Comparison of ENCODE assay signal across 15 cellular contexts in the genomic region with DNA sequence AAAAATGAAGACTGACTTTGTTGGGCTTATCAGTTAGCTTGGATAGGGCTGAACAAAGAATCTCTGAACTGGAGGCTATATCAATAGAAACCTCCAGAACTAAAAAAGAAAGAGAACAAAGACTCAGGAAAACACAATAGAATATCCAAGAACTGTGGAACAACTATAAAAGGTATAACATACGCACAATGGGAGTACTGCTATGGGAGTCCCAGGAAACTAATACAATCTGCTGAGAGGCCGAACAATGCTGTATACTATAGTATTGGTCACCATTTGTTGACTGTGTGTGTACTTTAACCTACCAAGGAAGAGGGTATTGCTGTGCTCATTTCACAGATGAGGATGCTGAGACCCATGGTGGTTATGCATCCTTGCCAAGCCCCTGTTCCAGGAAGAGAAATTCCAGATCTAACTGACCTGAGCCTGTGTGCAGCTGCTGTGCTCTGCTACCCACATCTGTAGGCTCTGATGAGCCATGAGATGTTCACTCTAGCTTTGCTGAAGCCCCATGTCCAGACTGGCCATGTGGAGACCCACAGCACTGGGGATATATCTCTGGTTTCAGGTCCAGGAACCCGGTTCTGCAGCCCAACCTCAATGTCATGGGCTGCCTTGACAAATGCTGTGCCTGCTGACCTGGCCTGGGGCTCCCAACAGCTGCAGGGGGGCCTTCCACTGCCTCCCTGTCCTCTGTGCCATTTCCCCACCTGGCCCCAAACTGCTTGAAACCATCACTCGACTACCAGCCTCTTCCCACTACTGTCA.
DNase-seq lines count a peak whose midpoint lies in the region; ATAC-seq and TF ChIP-seq lines count a peak whose summit lies in the region.
"Had no signal": no experiment of that assay in that cellular context is flagged by ENCODE, and none has a peak within 500 bp of the region (broad histone marks: within the 10 kb centered on the region; RNA-seq: fewer than 3 reads in every experiment).

No MANE protein-coding gene starts in this region.

- H4K20me1 ChIP-seq in H9 (ENCODE audit: control insufficient read depth, insufficient read depth, insufficient read length), result no peaks in the 10 kb centered on the region
- H4K20me1 ChIP-seq: BLaER1 treated with 17β-estradiol and CSF1 and Interleukin-3, amounts not matched to agents 10 nM and 100 nM had no signal

- H4K5ac ChIP-seq in H9 (ENCODE audit: insufficient read length, low read depth, low read length), result no peak overlapping the region

- H4K8ac ChIP-seq in H9 (replicated peaks; ENCODE audit: insufficient read length, low read depth, low read length), result no peak overlapping the region

- H2BK120ac ChIP-seq in H9 (ENCODE audit: low read depth, low read length, poor library complexity, severe bottlenecking), result no peak overlapping the region

- H3K36me3 ChIP-seq in endodermal cell (ENCODE audit: control insufficient read depth, insufficient read depth, low read length), result no peaks in the 10 kb centered on the region

- no peak overlapping the region for H3K18ac ChIP-seq in H9 (ENCODE audit: insufficient read length, low read depth, low read length)

- H2AFZ ChIP-seq in H9 (ENCODE audit: low read length), result no peak overlapping the region
- H2AFZ ChIP-seq: GM23338 had no signal

- no peak for ATAC-seq in activated CD8-positive, alpha-beta memory T cell treated with anti-CD3 and anti-CD28 coated beads, Interleukin-2, amount 10 ng/mL, durations not matched to agents 7 days and 5 days
- no peak for ATAC-seq in HG02840 (IDR thresholded peaks at IDR 0.05; ENCODE audit: low FRiP score, unreplicated experiment)
- no peak for ATAC-seq in stimulated activated effector memory CD8-positive, alpha-beta T cell treated with anti-CD3 and anti-CD28 coated beads, Interleukin-12 subunit alpha, Interleukin-12 subunit beta, amount 100 ng/mL, for 72 hours
- ATAC-seq: GM23338, HepG2 had no signal

- H3K4me2 ChIP-seq in H9 (ENCODE audit: insufficient read depth, insufficient read length, low read length), result no peak overlapping the region
- H3K4me2 ChIP-seq: BLaER1 treated with 17β-estradiol and CSF1 and Interleukin-3, amounts not matched to agents 10 nM and 100 nM; GM23338 had no signal

- H3K14ac ChIP-seq in H9 (ENCODE audit: insufficient read depth, low read length), result no peak overlapping the region

- peaks cover 28% of the 10 kb centered on the region for H3K9me3 Mint-ChIP-seq in activated CD8-positive, alpha-beta memory T cell treated with anti-CD3 and anti-CD28 coated beads, Interleukin-2, amount 10 ng/mL, durations not matched to agents 7 days and 5 days (ENCODE audit: low read depth)
- H3K9me3 Mint-ChIP-seq in H9, result peaks cover 64 to 66% of the 10 kb centered on the region in 2 experiments
- peaks cover 63% of the 10 kb centered on the region for H3K9me3 Mint-ChIP-seq in endodermal cell
- H3K9me3 Mint-ChIP-seq in osteocyte (ENCODE audit: unreplicated experiment), result peaks cover 15% of the 10 kb centered on the region
- H3K9me3 Mint-ChIP-seq in stimulated activated effector memory CD8-positive, alpha-beta T cell treated with anti-CD3 and anti-CD28 coated beads, Interleukin-12 subunit alpha, Interleukin-12 subunit beta, amount 100 ng/mL, for 72 hours, result peaks cover 20% of the 10 kb centered on the region

- H3K36me3 Mint-ChIP-seq in activated CD8-positive, alpha-beta memory T cell treated with anti-CD3 and anti-CD28 coated beads, Interleukin-2, amount 10 ng/mL, durations not matched to agents 7 days and 5 days, result peaks cover 1% of the 10 kb centered on the region
- peaks cover 24 to 63% (median 27%) of the 10 kb centered on the region in 3 experiments for H3K36me3 Mint-ChIP-seq in H9 (ENCODE audit: insufficient read depth in 1 of 3, low read depth in 3 of 3)
- no peaks in the 10 kb centered on the region for H3K36me3 Mint-ChIP-seq in endodermal cell (ENCODE audit: low read depth)
- H3K36me3 Mint-ChIP-seq in osteocyte (ENCODE audit: unreplicated experiment), result no peaks in the 10 kb centered on the region
- H3K36me3 Mint-ChIP-seq in stimulated activated effector memory CD8-positive, alpha-beta T cell treated with anti-CD3 and anti-CD28 coated beads, Interleukin-12 subunit alpha, Interleukin-12 subunit beta, amount 100 ng/mL, for 72 hours, result no peaks in the 10 kb centered on the region
- H3K36me3 Mint-ChIP-seq: CD4-positive, CD25-positive, alpha-beta regulatory T cell had no signal

- CTCF ChIA-PET in activated CD8-positive, alpha-beta memory T cell treated with anti-CD3 and anti-CD28 coated beads, Interleukin-2, amount 10 ng/mL, durations not matched to agents 7 days and 5 days (lab: Charles Lee), result no interaction called here

- no peak overlapping the region for H3K4me3 Mint-ChIP-seq in activated CD8-positive, alpha-beta memory T cell treated with anti-CD3 and anti-CD28 coated beads, Interleukin-2, amount 10 ng/mL, durations not matched to agents 7 days and 5 days
- H3K4me3 Mint-ChIP-seq in H9 (no peak overlapping the region), endodermal cell (no peak overlapping the region), osteocyte (ENCODE audit: unreplicated experiment) (no peak overlapping the region)
- H3K4me3 Mint-ChIP-seq in stimulated activated effector memory CD8-positive, alpha-beta T cell treated with anti-CD3 and anti-CD28 coated beads, Interleukin-12 subunit alpha, Interleukin-12 subunit beta, amount 100 ng/mL, for 72 hours, result no peak overlapping the region
- H3K4me3 Mint-ChIP-seq: CD4-positive, CD25-positive, alpha-beta regulatory T cell; GM23338 had no signal

- no peaks in the 10 kb centered on the region for H3K79me2 ChIP-seq in H9 (ENCODE audit: insufficient read depth, low read length)

- H3K27me3 Mint-ChIP-seq in activated CD8-positive, alpha-beta memory T cell treated with anti-CD3 and anti-CD28 coated beads, Interleukin-2, amount 10 ng/mL, durations not matched to agents 7 days and 5 days, result peaks cover 16% of the 10 kb centered on the region
- peaks cover 64% of the 10 kb centered on the region for H3K27me3 Mint-ChIP-seq in H9 (ENCODE audit: low read depth)
- H3K27me3 Mint-ChIP-seq in endodermal cell (ENCODE audit: insufficient read depth), result peaks cover 14% of the 10 kb centered on the region
- H3K27me3 Mint-ChIP-seq in osteocyte (ENCODE audit: unreplicated experiment), result peaks cover 38% of the 10 kb centered on the region

- peaks cover 15% of the 10 kb centered on the region for H3K9me3 ChIP-seq in H9 (ENCODE audit: control insufficient read depth, low read depth, low read length)
- H3K9me3 ChIP-seq in endodermal cell (ENCODE audit: control insufficient read depth, low read length), result peaks cover 43% of the 10 kb centered on the region

- no peaks in the 10 kb centered on the region; the same call in 1 of the 2 replicates for H3K4me1 ChIP-seq in H9 (ENCODE audit: insufficient read depth, low read length)
- no peaks in the 10 kb centered on the region for H3K4me1 ChIP-seq in endodermal cell (ENCODE audit: control insufficient read depth, insufficient read depth, low read length)

- H3K4me1 Mint-ChIP-seq in activated CD8-positive, alpha-beta memory T cell treated with anti-CD3 and anti-CD28 coated beads, Interleukin-2, amount 10 ng/mL, durations not matched to agents 7 days and 5 days, result no peaks in the 10 kb centered on the region
- H3K4me1 Mint-ChIP-seq in H9, result peaks cover 23 to 27% of the 10 kb centered on the region in 2 experiments
- H3K4me1 Mint-ChIP-seq in endodermal cell, result no peaks in the 10 kb centered on the region
- H3K4me1 Mint-ChIP-seq in osteocyte (ENCODE audit: unreplicated experiment), result no peaks in the 10 kb centered on the region
- H3K4me1 Mint-ChIP-seq in stimulated activated effector memory CD8-positive, alpha-beta T cell treated with anti-CD3 and anti-CD28 coated beads, Interleukin-12 subunit alpha, Interleukin-12 subunit beta, amount 100 ng/mL, for 72 hours, result no peaks in the 10 kb centered on the region

- H3K27ac Mint-ChIP-seq in activated CD8-positive, alpha-beta memory T cell treated with anti-CD3 and anti-CD28 coated beads, Interleukin-2, amount 10 ng/mL, durations not matched to agents 7 days and 5 days, result no peak overlapping the region
- H3K27ac Mint-ChIP-seq in H9, result no peak overlapping the region
- no peak overlapping the region for H3K27ac Mint-ChIP-seq in endodermal cell
- no peak overlapping the region for H3K27ac Mint-ChIP-seq in osteocyte (ENCODE audit: unreplicated experiment)
- no peak overlapping the region for H3K27ac Mint-ChIP-seq in stimulated activated effector memory CD8-positive, alpha-beta T cell treated with anti-CD3 and anti-CD28 coated beads, Interleukin-12 subunit alpha, Interleukin-12 subunit beta, amount 100 ng/mL, for 72 hours
- H3K27ac Mint-ChIP-seq: CD4-positive, CD25-positive, alpha-beta regulatory T cell; GM23338 had no signal

- no peak overlapping the region for H3K4ac ChIP-seq in H9 (ENCODE audit: low read depth, low read length)

- TF ChIP-seq CTCF in H9 (conservative IDR thresholded peaks at IDR 0.05) (no peak), endodermal cell (conservative IDR thresholded peaks at IDR 0.05) (no peak), osteocyte (IDR thresholded peaks at IDR 0.05) (no peak)

- DNase-seq in activated CD8-positive, alpha-beta memory T cell treated with anti-CD3 and anti-CD28 coated beads, Interleukin-2, amount 50 U/mL, for 48 hours, result peak; percentile 12
- no peak for DNase-seq in activated CD8-positive, alpha-beta memory T cell treated with anti-CD3 and anti-CD28 coated beads, Interleukin-2, amount 10 ng/mL, durations not matched to agents 7 days and 5 days
- DNase-seq in H9 (peak; percentile 14), endodermal cell (peak; percentile 32), osteocyte (ENCODE audit: extremely low spot score, unreplicated experiment) (peak; percentile 67), NCI-H82 (lab: John Stamatoyannopoulos, UW) (no peak)
- no peak for DNase-seq in stimulated activated effector memory CD8-positive, alpha-beta T cell treated with anti-CD3 and anti-CD28 coated beads, Interleukin-12 subunit alpha, Interleukin-12 subunit beta, amount 100 ng/mL, for 72 hours (ENCODE audit: low spot score in 2 of 2)
- DNase-seq: 8988T; CD4-positive, CD25-positive, alpha-beta regulatory T cell; DMS79; H7 had no signal

- peaks cover 3% of the 10 kb centered on the region for H3K23me2 ChIP-seq in H9 (ENCODE audit: insufficient read length, low read depth, low read length, poor library complexity, severe bottlenecking)

- H3K56ac ChIP-seq in H9 (ENCODE audit: insufficient read length, low read depth, low read length), result no peak overlapping the region

- H2BK20ac ChIP-seq in H9 (ENCODE audit: low read depth, low read length, poor library complexity, severe bottlenecking), result no peak overlapping the region

- H2BK12ac ChIP-seq in H9 (ENCODE audit: insufficient read length, low read depth, low read length), result no peak overlapping the region

- H3K23ac ChIP-seq in H9 (ENCODE audit: insufficient read length, low read depth, low read length), result no peak overlapping the region

- H3K27me3 ChIP-seq in H9 (ENCODE audit: insufficient read depth, low read length) (0 out of 2 replicates have a peak, but pooled peaks cover 3% of the 10 kb centered on the region), endodermal cell (ENCODE audit: control insufficient read depth, insufficient read depth, low read length, poor library complexity, severe bottlenecking) (no peaks in the 10 kb centered on the region)

- H3K27ac ChIP-seq in H9 (ENCODE audit: insufficient read length, low read depth, low read length), result no peak overlapping the region
- H3K27ac ChIP-seq in endodermal cell (ENCODE audit: low read depth, low read length), result no peak overlapping the region
- H3K27ac ChIP-seq: BLaER1 treated with 17β-estradiol and CSF1 and Interleukin-3, amounts not matched to agents 10 nM and 100 nM had no signal

- H2BK5ac ChIP-seq in H9 (ENCODE audit: insufficient read length, low read length), result no peak overlapping the region

- H2BK15ac ChIP-seq in H9 (ENCODE audit: low read depth, low read length), result no peak overlapping the region

- no peaks in the 10 kb centered on the region for H3K79me1 ChIP-seq in H9 (ENCODE audit: insufficient read depth, low read depth, low read length, poor library complexity, severe bottlenecking)

- WGBS in H9 (ENCODE audit: extremely low coverage, insufficient read length, low lambda C conversion rate), result no CpG with 5 or more reads among the region's 4 CpGs
- 89 to 90% methylated on average over 2 to 4 of the region's 4 CpGs for WGBS in endodermal cell (ENCODE audit: insufficient coverage in 1 of 2, insufficient read length in 1 of 2), 2 experiments

- no peak overlapping the region for H2AK5ac ChIP-seq in H9 (ENCODE audit: insufficient read length, low read length)

- no peak overlapping the region for H3T11ph ChIP-seq in H9 (ENCODE audit: low read length)

- H4K91ac ChIP-seq in H9 (ENCODE audit: insufficient read length, low read depth, low read length), result no peak overlapping the region

- H3K9ac ChIP-seq in H9 (ENCODE audit: extremely low read depth, insufficient read length, low read length) (no peak overlapping the region), endodermal cell (ENCODE audit: extremely low read depth, low read length, poor library complexity, severe bottlenecking) (no peak overlapping the region)
- H3K9ac ChIP-seq: BLaER1 treated with 17β-estradiol and CSF1 and Interleukin-3, amounts not matched to agents 10 nM and 100 nM had no signal

- H3K4me3 ChIP-seq in endodermal cell (ENCODE audit: low read length), result no peak overlapping the region
- H3K4me3 ChIP-seq: GM23338 had no signal

Comparison
In these comparisons a context has a peak if more than half of its experiments do, and no peak if none do; other contexts are left out.
1. DNase-seq: peak in activated CD8-positive, alpha-beta memory T cell treated with anti-CD3 and anti-CD28 coated beads, Interleukin-2, amount 50 U/mL, for 48 hours (single experiment), H9 (single experiment), endodermal cell (single experiment) and osteocyte (single experiment); none in activated CD8-positive, alpha-beta memory T cell treated with anti-CD3 and anti-CD28 coated beads, Interleukin-2, amount 10 ng/mL, durations not matched to agents 7 days and 5 days (single experiment), stimulated activated effector memory CD8-positive, alpha-beta T cell treated with anti-CD3 and anti-CD28 coated beads, Interleukin-12 subunit alpha, Interleukin-12 subunit beta, amount 100 ng/mL, for 72 hours (0 of 2) and NCI-H82 (single experiment).